9 cellular contexts compared by ENCODE assay signal in the genomic region with DNA sequence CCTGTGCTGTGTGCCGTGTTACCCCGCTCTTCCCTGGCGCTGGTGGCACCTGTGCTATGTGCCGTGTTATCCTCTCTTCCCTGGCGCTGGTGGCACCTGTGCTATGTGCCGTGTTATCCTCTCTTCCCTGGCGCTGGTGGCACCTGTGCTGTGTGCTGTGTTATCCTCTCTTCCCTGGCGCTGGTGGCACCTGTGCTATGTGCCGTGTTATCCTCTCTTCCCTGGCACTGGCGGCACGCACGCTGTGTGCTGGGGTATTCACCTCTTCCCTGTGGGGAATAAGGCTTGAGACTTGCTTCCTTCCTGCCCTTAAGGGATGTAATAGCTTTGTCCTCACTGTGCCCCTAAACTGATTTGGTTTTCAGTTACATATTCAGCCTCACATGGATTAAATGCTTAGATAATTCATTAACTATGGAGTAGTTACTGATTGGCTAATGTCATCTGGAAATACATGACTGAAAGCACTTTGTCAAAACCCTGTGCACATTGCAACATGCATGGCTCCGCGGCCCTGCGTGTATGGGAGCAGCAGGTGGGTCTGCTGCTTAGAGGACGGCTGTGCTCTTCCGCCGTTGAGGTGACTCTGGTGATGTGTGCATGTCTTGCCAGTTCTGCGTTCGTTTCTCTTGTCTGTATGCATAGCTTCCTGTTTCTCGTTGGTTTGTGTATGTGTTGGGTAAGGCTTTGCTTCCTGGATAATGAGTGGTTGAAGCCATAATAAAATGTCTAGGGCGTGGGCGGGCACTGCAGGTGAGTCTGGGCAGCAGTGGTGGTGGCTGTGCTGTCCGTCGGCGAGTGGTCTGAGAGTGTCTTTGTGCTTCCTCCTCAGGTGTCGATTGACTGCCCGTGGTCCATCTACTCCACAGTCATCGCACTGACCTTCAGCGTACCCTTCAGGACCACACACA. TPM values are rescaled to one million over a fixed set of nuclear protein-coding genes. Genes with fewer than 3 reads are reported as not detected.
DNase-seq lines count a peak whose midpoint lies in the region; ATAC-seq and TF ChIP-seq lines count a peak whose summit lies in the region.
"Had no signal": no experiment of that assay in that cellular context is flagged by ENCODE, and none has a peak within 500 bp of the region (broad histone marks: within the 10 kb centered on the region; RNA-seq: fewer than 3 reads in every experiment).

No MANE protein-coding gene starts in this region.

- no peak for TF ChIP-seq CTCF in HL-60 (IDR thresholded peaks at IDR 0.05; ENCODE audit: insufficient read depth, low read length)
- TF ChIP-seq CTCF in A673 (conservative IDR thresholded peaks at IDR 0.05; ENCODE audit: low read depth, low read length) = no peak

- no peaks in the 10 kb centered on the region for H3K9me3 ChIP-seq in A673 (ENCODE audit: low read depth, low read length, poor library complexity, severe bottlenecking)

- DNase-seq in GF-D8 (lab: John Stamatoyannopoulos, UW) (peak; percentile 73), HL-60 (ENCODE audit: low read depth in 1 of 2, low spot score in 1 of 2) (peak; percentile 79 to 94), epidermal melanocyte (ENCODE audit: insufficient read length, low spot score) (no peak), A673 (ENCODE audit: low spot score) (no peak), NCI-H2171 (lab: John Stamatoyannopoulos, UW) (no peak)
- DNase-seq in natural killer cell treated with Interleukin-12 subunit alpha and Interleukin-12 subunit beta and Interleukin-15 and Interleukin-18, amount 100 ng/mL, for 72 hours (ENCODE audit: low spot score) = peak; percentile 62

- no peak overlapping the region for H3K4me3 ChIP-seq in HL-60 (replicated peaks; ENCODE audit: insufficient read depth, low read length)
- H3K4me3 ChIP-seq in A673 (ENCODE audit: low read depth, low read length, poor library complexity, severe bottlenecking) = no peak overlapping the region
- H3K4me3 ChIP-seq: cardiac muscle cell had no signal

- H3K27me3 ChIP-seq in HL-60 (ENCODE audit: insufficient read depth, poor library complexity, severe bottlenecking) (no peaks in the 10 kb centered on the region), A673 (replicated peaks; ENCODE audit: insufficient read depth, low read depth, low read length, poor library complexity) (no peaks in the 10 kb centered on the region)
- H3K27me3 ChIP-seq: cardiac muscle cell had no signal

- H3K36me3 ChIP-seq in A673 (ENCODE audit: insufficient read depth, low read length, poor library complexity, severe bottlenecking) = peaks cover 43% of the 10 kb centered on the region

- POLR2A ChIA-PET in A673 (lab: Charles Lee; ENCODE audit: low non-redundant PET) = no interaction called here

- H3K4me1 Mint-ChIP-seq in activated naive CD8-positive, alpha-beta T cell (ENCODE audit: low read depth) = peaks cover 73% of the 10 kb centered on the region
- H3K4me1 Mint-ChIP-seq in natural killer cell treated with Interleukin-12 subunit alpha and Interleukin-12 subunit beta and Interleukin-15 and Interleukin-18, amount 100 ng/mL, for 72 hours (ENCODE audit: low read depth in 2 of 2) = peaks cover 60 to 63% of the 10 kb centered on the region in 2 donors

- peak overlapping the region; percentile 70 for H3K4me3 Mint-ChIP-seq in activated naive CD8-positive, alpha-beta T cell
- H3K4me3 Mint-ChIP-seq in natural killer cell treated with Interleukin-12 subunit alpha and Interleukin-12 subunit beta and Interleukin-15 and Interleukin-18, amount 100 ng/mL, for 72 hours = peak overlapping the region; percentile 88

- no peaks in the 10 kb centered on the region for H3K9me3 Mint-ChIP-seq in activated naive CD8-positive, alpha-beta T cell (ENCODE audit: low read depth)
- no peaks in the 10 kb centered on the region for H3K9me3 Mint-ChIP-seq in natural killer cell treated with Interleukin-12 subunit alpha and Interleukin-12 subunit beta and Interleukin-15 and Interleukin-18, amount 100 ng/mL, for 72 hours

- intact Hi-C loops in A673 (cut with micrococcal nuclease; ENCODE audit: unreplicated experiment) = no loop called here

- CTCF ChIA-PET in A673 (lab: Charles Lee) = no interaction called here

- H3K36me3 Mint-ChIP-seq in activated naive CD8-positive, alpha-beta T cell = peaks cover 27% of the 10 kb centered on the region
- H3K36me3 Mint-ChIP-seq in natural killer cell treated with Interleukin-12 subunit alpha and Interleukin-12 subunit beta and Interleukin-15 and Interleukin-18, amount 100 ng/mL, for 72 hours = peaks cover 37% of the 10 kb centered on the region

- BruUV-seq in A673 (replicated peaks; lab: Mats Ljungman, UMichigan) = no TSS peak

- no peaks in the 10 kb centered on the region for H3K27me3 Mint-ChIP-seq in activated naive CD8-positive, alpha-beta T cell
- H3K27me3 Mint-ChIP-seq in natural killer cell treated with Interleukin-12 subunit alpha and Interleukin-12 subunit beta and Interleukin-15 and Interleukin-18, amount 100 ng/mL, for 72 hours = no peaks in the 10 kb centered on the region

- H3K4me1 ChIP-seq in A673 (ENCODE audit: insufficient read depth, low read length, poor library complexity, severe bottlenecking) = no peaks in the 10 kb centered on the region

- peak overlapping the region; percentile 84 for H3K27ac ChIP-seq in HL-60 (replicated peaks)
- H3K27ac ChIP-seq in A673 (ENCODE audit: low read depth, low read length, poor library complexity, severe bottlenecking) = no peak overlapping the region
- H3K27ac ChIP-seq: cardiac muscle cell had no signal

- H3K27ac Mint-ChIP-seq in activated naive CD8-positive, alpha-beta T cell = peak overlapping the region; percentile 95
- peak overlapping the region; percentile 94 to 95 for H3K27ac Mint-ChIP-seq in natural killer cell treated with Interleukin-12 subunit alpha and Interleukin-12 subunit beta and Interleukin-15 and Interleukin-18, amount 100 ng/mL, for 72 hours

- peak; percentile 76 to 83 for ATAC-seq in natural killer cell treated with Interleukin-12 subunit alpha and Interleukin-12 subunit beta and Interleukin-15 and Interleukin-18, amount 100 ng/mL, for 72 hours
- ATAC-seq in HG03457 (IDR thresholded peaks at IDR 0.05; ENCODE audit: unreplicated experiment) = no peak

RNA-seq across cellular contexts. Expression of gene PWP2, which starts 17.9 kb away (rescaled TPM):
- 10 to 100 TPM; 31.4 to 69.6 TPM for total RNA-seq in natural killer cell treated with Interleukin-12 subunit alpha and Interleukin-12 subunit beta and Interleukin-15 and Interleukin-18, amount 100 ng/mL, for 72 hours
- total RNA-seq in A673 (2021) = 10.1 and 13.0 TPM in 2 replicates

RNA-seq across cellular contexts. Expression of gene GATD3, which starts 44.2 kb away (rescaled TPM):
- total RNA-seq in natural killer cell treated with Interleukin-12 subunit alpha and Interleukin-12 subunit beta and Interleukin-15 and Interleukin-18, amount 100 ng/mL, for 72 hours = 10 to 100 TPM; 15.9 to 40.4 TPM
- 13.1 and 16.3 TPM in 2 replicates for total RNA-seq in A673 (2021)

Comparison
In these comparisons a context has a peak if more than half of its experiments do, and no peak if none do; other contexts are left out.
1. DNase-seq: peak in GF-D8 (single experiment), HL-60 (2 of 2) and natural killer cell treated with Interleukin-12 subunit alpha and Interleukin-12 subunit beta and Interleukin-15 and Interleukin-18, amount 100 ng/mL, for 72 hours (single experiment); none in epidermal melanocyte (single experiment), A673 (single experiment) and NCI-H2171 (single experiment).